In genomic region chr7:50674299-50674698, GRCh38 we compare ENCODE assay signal across 23 cellular contexts.
"Had no signal": no experiment of that assay in that cellular context is flagged by ENCODE, and none has a peak within 500 bp of the region (broad histone marks: within the 10 kb centered on the region; RNA-seq: fewer than 3 reads in every experiment).

No MANE protein-coding gene starts in this region.

- H3K27me3 ChIP-seq: MG63 had no signal

- DNase-seq: IMR-90, Karpas-422, KG1, MG63, NCI-H1092, NCI-H1105 treated with DMSO at 0.1 percent for 48 hours, NCI-H1417 treated with DMSO at 0.1 percent for 48 hours, NCI-H146, NCI-H1694 treated with DMSO at 0.1 percent for 48 hours, NCI-H1930, NCI-H2081, NCI-H2107, NCI-H226, NCI-H446, NCI-H510A, NCI-H524 treated with DMSO at 0.1 percent for 48 hours, NCI-H69, NCI-H774, Right ventricle myocardium superior, RPMI8226, SIG-M5, SK-N-SH had no signal

- H3K9me3 ChIP-seq: MG63, SK-N-SH had no signal

- ATAC-seq: HepG2 had no signal

- H3K4me3 ChIP-seq: MG63 had no signal
